Comparison of ENCODE assay signal across 8 cellular contexts in the genomic region with DNA sequence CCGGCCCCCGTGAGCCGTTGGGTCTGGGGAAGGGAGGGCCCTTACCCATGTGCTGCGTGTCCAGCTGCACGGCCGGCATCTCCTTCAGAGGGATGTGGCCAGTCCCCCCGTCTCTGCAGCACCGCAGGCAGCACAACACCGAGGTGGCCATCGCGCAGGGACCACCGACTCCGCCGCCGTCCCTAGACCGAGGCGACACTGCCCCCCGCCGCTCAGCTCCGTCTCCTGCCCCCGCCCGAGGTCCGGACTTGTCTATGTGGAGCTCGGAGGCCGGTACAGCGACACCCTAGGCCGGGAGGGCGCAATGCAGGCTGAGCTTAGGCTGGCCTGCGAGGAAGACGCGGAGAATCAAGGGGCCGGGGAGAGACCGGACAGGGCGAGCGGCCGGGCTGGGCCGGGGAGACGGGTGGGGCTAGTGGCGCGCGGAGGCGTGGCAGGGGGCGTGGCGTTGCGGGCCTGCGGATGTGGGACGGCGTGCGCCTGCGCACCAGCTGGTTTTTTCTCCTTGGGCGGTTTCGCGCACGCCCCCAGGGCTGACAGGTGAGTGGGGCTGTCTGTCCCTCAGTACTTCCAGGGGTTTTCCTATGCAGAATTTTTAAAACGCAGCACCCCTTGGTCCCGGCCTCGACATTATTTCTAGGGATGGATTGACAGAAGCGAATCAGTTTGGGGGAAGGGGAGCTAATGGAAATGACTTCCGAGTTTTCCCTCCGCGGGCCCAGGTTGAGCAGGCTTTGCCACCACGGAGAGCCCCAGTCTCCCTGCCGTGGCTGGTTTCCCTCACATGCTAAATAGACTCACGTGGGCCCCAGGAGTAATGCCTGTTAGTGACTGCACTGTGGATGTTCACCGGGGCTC.
A peak's percentile ranks its signal among the peaks of the same experiment; 100 is the strongest.
DNase-seq lines count a peak whose midpoint lies in the region; ATAC-seq, FAIRE-seq and TF ChIP-seq lines count a peak whose summit lies in the region.

SPRYD7 (minus strand) TSS at position 256 of the 858 bp plus-strand sequence; CDS start at position 151, 105 bp downstream.

- peak within 1 kb of the TSS; percentile 86 to 100 (median 94) for H3K4me3 ChIP-seq in BLaER1 treated with 17β-estradiol and CSF1 and Interleukin-3, amounts not matched to agents 10 nM and 100 nM
- H3K4me3 ChIP-seq in choroid plexus epithelial cell (ENCODE audit: low read depth, low read length) = peak within 1 kb of the TSS; percentile 98

- H3K27me3 ChIP-seq in BLaER1 treated with 17β-estradiol and CSF1 and Interleukin-3, amounts not matched to agents 10 nM and 100 nM = no peaks in the 10 kb centered on the region

- H3K9me3 ChIP-seq in BLaER1 treated with 17β-estradiol and CSF1 and Interleukin-3, amounts not matched to agents 10 nM and 100 nM (replicated peaks in 1 of 11) = no peaks in the 10 kb centered on the region; a peak in 1 of 22 replicates

- TF ChIP-seq CTCF in choroid plexus epithelial cell (conservative IDR thresholded peaks at IDR 0.05; ENCODE audit: low read depth, low read length) = peak; percentile 87

- peak; percentile 98 for ATAC-seq in HG03442 (IDR thresholded peaks at IDR 0.05; ENCODE audit: unreplicated experiment)

- peaks cover 35 to 53% (median 50%) of the 10 kb centered on the region in 10 experiments for H3K4me1 ChIP-seq in BLaER1 treated with 17β-estradiol and CSF1 and Interleukin-3, amounts not matched to agents 10 nM and 100 nM

- H3K9ac ChIP-seq in BLaER1 treated with 17β-estradiol and CSF1 and Interleukin-3, amounts not matched to agents 10 nM and 100 nM = peak within 1 kb of the TSS; percentile 86 to 96 (median 89)

- H3K27ac ChIP-seq in BLaER1 treated with 17β-estradiol and CSF1 and Interleukin-3, amounts not matched to agents 10 nM and 100 nM = peak within 1 kb of the TSS; percentile 66 to 93 (median 89)

- H4K20me1 ChIP-seq in BLaER1 treated with 17β-estradiol and CSF1 and Interleukin-3, amounts not matched to agents 10 nM and 100 nM = no peaks in the 10 kb centered on the region

- H3K36me3 ChIP-seq in BLaER1 treated with 17β-estradiol and CSF1 and Interleukin-3, amounts not matched to agents 10 nM and 100 nM = peaks cover 0 to 11% (median 4%) of the 10 kb centered on the region in 11 experiments; a peak in 11 of 22 replicates

- FAIRE-seq in GM19239 (lab: Jason Lieb, UNC) = peak; percentile 96

- DNase-seq in GM19239 (ENCODE audit: insufficient read length, low spot score) (peak; percentile 86), NCI-H510A (lab: John Stamatoyannopoulos, UW) (peak; percentile 84), choroid plexus epithelial cell (ENCODE audit: low read depth) (peak; percentile 99), kidney glomerular epithelial cell (lab: John Stamatoyannopoulos, UW) (peak; percentile 94)
- DNase-seq in activated CD4-positive, alpha-beta T cell treated with anti-CD3 and anti-CD28 coated beads for 24 hours (ENCODE audit: low read depth in 2 of 2) = peak; percentile 91 to 95
- DNase-seq in stimulated activated CD4-positive, alpha-beta T cell treated with anti-CD3 and anti-CD28 coated beads, Interleukin-15, amount 100 ng/mL, for 48 hours (ENCODE audit: low read depth in 2 of 2) = peak; percentile 89 to 91

- H3K4me2 ChIP-seq in BLaER1 treated with 17β-estradiol and CSF1 and Interleukin-3, amounts not matched to agents 10 nM and 100 nM = peak within 1 kb of the TSS; percentile 90 to 99 (median 97)

Comparison
In these comparisons a context has a peak if more than half of its experiments do, and no peak if none do; other contexts are left out.
1. Peak in every context shown above with its lines: DNase-seq, ATAC-seq, H3K4me3 ChIP-seq and H3K27ac ChIP-seq.